ENCODE assay signal across 7 cellular contexts in genomic region chr13:107864543-107865460, GRCh38.
DNase-seq lines count a peak whose midpoint lies in the region; ATAC-seq, FAIRE-seq and TF ChIP-seq lines count a peak whose summit lies in the region.

No MANE protein-coding gene starts in this region.

- ATAC-seq in GM18858 (IDR thresholded peaks at IDR 0.05; ENCODE audit: unreplicated experiment) = no peak

- no peak overlapping the region for H3K27ac ChIP-seq in prostate gland

- DNase-seq in GM13976 (ENCODE audit: low spot score) (peak; percentile 35), NCI-H1694 treated with DMSO at 0.1 percent for 48 hours (lab: John Stamatoyannopoulos, UW) (peak; percentile 35), bronchial epithelial cell (ENCODE audit: low read depth) (peak; percentile 34), mucosa of gallbladder (ENCODE audit: low spot score) (peak; percentile 68), prostate gland (ENCODE audit: low spot score) (no peak), putamen (ENCODE audit: low spot score) (no peak)

- intact Hi-C loops in prostate gland (cut with DNase I) = no loop called here

- 25% methylated on average over 11 of the region's 11 CpGs for WGBS in prostate gland

- no peak for TF ChIP-seq CTCF in GM13976 (IDR thresholded peaks at IDR 0.05; ENCODE audit: borderline replicate concordance, control extremely low read depth, extremely low read depth, insufficient read depth, missing control alignments)
- no peak for TF ChIP-seq CTCF in bronchial epithelial cell (IDR thresholded peaks at IDR 0.05; ENCODE audit: insufficient read depth, low read length, severe bottlenecking)
- no peak for TF ChIP-seq CTCF in prostate gland (IDR thresholded peaks at IDR 0.05)

- H3K36me3 ChIP-seq in bronchial epithelial cell (ENCODE audit: control insufficient read depth, insufficient read depth, low read length) (no peaks in the 10 kb centered on the region), prostate gland (no peaks in the 10 kb centered on the region)

- in situ Hi-C loops in GM13976 (cut with MboI; ENCODE audit: low sequenced_read_pairs, unreplicated experiment) = no loop called here

- FAIRE-seq in bronchial epithelial cell (lab: Jason Lieb, UNC) = no peak

- no peak for TF ChIP-seq POLR2A in prostate gland (IDR thresholded peaks at IDR 0.05)

- H3K4me3 ChIP-seq in bronchial epithelial cell (ENCODE audit: low read depth, low read length) (no peak overlapping the region), prostate gland (no peak overlapping the region)

- H3K4me1 ChIP-seq in prostate gland (replicated peaks) = no peaks in the 10 kb centered on the region

- H3K9me3 ChIP-seq in prostate gland = no peaks in the 10 kb centered on the region

- H3K27me3 ChIP-seq in bronchial epithelial cell (ENCODE audit: control insufficient read depth, insufficient read depth, low read length) (peaks cover 14% of the 10 kb centered on the region), prostate gland (replicated peaks; ENCODE audit: insufficient read depth) (peaks cover 5% of the 10 kb centered on the region)

Comparison
In these comparisons a context has a peak if more than half of its experiments do, and no peak if none do; other contexts are left out.
1. DNase-seq: peak in GM13976 (single experiment), NCI-H1694 treated with DMSO at 0.1 percent for 48 hours (single experiment), bronchial epithelial cell (single experiment) and mucosa of gallbladder (single experiment); none in prostate gland (single experiment) and putamen (single experiment).